ENCODE assay signal across 8 cellular contexts in the genomic region with DNA sequence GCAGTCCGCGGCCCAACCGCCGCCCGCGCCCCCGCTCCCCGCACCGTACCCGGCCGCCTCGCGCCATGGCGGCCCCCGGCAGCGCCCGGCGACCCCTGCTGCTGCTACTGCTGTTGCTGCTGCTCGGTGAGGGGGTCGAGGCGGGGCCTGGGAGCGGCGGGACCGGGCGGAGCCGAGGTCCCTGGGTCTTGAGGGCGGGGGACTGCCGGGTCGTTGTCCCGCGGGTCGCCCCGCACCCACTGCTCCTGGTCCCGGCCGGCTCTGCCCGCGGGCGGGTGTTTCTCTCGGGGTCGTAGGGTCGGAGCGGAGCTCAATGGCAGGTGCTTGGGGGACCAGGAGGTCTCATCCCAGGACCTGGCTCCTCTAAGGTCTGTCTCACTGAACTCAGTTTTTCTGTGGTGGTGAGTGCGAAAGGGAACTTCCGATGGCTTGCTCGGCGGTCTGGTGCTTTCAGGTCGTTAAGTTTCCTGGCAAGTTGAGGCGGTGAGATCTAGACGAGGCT. TPM values are rescaled to one million over a fixed set of nuclear protein-coding genes. Genes with fewer than 3 reads are reported as not detected.
DNase-seq lines count a peak whose midpoint lies in the region; ATAC-seq and TF ChIP-seq lines count a peak whose summit lies in the region.

No MANE protein-coding gene starts in this region.

- H3K27ac ChIP-seq in AG04450 (ENCODE audit: low read depth, low read length) (peak overlapping the region; percentile 21), cingulate gyrus (ENCODE audit: low read depth, low read length) (peak overlapping the region; percentile 69)

- no peaks in the 10 kb centered on the region; the same call in 1 of the 2 replicates for H3K9me3 ChIP-seq in AG04450 (ENCODE audit: control insufficient read depth, insufficient read depth, low read length)

- peak; percentile 35 for ATAC-seq in GM19023 (IDR thresholded peaks at IDR 0.05; ENCODE audit: unreplicated experiment)
- peak; percentile 35 for ATAC-seq in HG03196 (IDR thresholded peaks at IDR 0.05; ENCODE audit: unreplicated experiment)
- ATAC-seq in naive B cell (ENCODE audit: low read depth in 2 of 2), result peak; percentile 60 to 64
- peak; percentile 42 for ATAC-seq in stimulated activated naive CD8-positive, alpha-beta T cell treated with anti-CD3 and anti-CD28 coated beads, Interleukin-15, Interleukin-2, amounts not matched to agents 100 U/mL and 50 U/mL, for 24 hours

- peak overlapping the region; percentile 83 to 99 (median 98) for H3K27ac Mint-ChIP-seq in naive B cell

- DNase-seq in AG04450 (ENCODE audit: low read depth, low spot score) (no peak), naive B cell (peak; percentile 63), SKM-1 treated with dmso at 0.1 percent for 144 hours (lab: John Stamatoyannopoulos, UW; ENCODE audit: unreplicated experiment) (no peak)
- DNase-seq in stimulated activated naive CD8-positive, alpha-beta T cell treated with anti-CD3 and anti-CD28 coated beads, Interleukin-15, Interleukin-2, amounts not matched to agents 100 U/mL and 50 U/mL, for 24 hours, result peak; percentile 54

- TF ChIP-seq CTCF in AG04450 (IDR thresholded peaks at IDR 0.05; ENCODE audit: low read depth, low read length) (no peak), WI38 (IDR thresholded peaks at IDR 0.05; ENCODE audit: low read depth, low read length) (no peak)

- H3K4me3 Mint-ChIP-seq in naive B cell, result peak overlapping the region; percentile 86 to 98 (median 96)

- H3K4me3 ChIP-seq in AG04450 (ENCODE audit: low read depth, low read length) (peak overlapping the region; percentile 88), WI38 (ENCODE audit: low read depth, low read length) (peak overlapping the region; percentile 69)

- peaks cover 27 to 38% (median 29%) of the 10 kb centered on the region in 3 donors for H3K4me1 Mint-ChIP-seq in naive B cell

- peaks cover 9 to 22% (median 13%) of the 10 kb centered on the region in 3 donors for H3K27me3 Mint-ChIP-seq in naive B cell

- CTCF ChIA-PET in AG04450 (lab: Charles Lee), result interaction anchor here (1.0 kb wide), 1 partner anchor 260 kb away, joined by 3 read pairs; no protein-coding TSS in a partner anchor

- POLR2A ChIA-PET in AG04450 (lab: Yijun Ruan, JAX), result interaction anchor here (0.6 to 1.7 kb wide), 6 partner anchors 8 to 113 kb away, joined by 3 to 7 read pairs (median 4); partner anchors contain the start of genes CUL4A and PCID2

- peaks cover 0 to 6% (median 4%) of the 10 kb centered on the region in 7 donors for H3K9me3 Mint-ChIP-seq in naive B cell

- H3K36me3 Mint-ChIP-seq in naive B cell, result peaks cover 5 to 8% of the 10 kb centered on the region in 2 donors

- H3K27me3 ChIP-seq in AG04450 (ENCODE audit: control insufficient read depth, insufficient read depth, low read length), result peaks cover 3% of the 10 kb centered on the region

RNA-seq across cellular contexts. Expression of gene LAMP1, which starts 0.4 kb away (rescaled TPM):
- 229 and 247 TPM in 2 replicates for polyA plus RNA-seq in AG04450 (2011; rRNA removed)
- polyA minus RNA-seq in AG04450 (2011; rRNA and poly(A)+ RNA removed), result 97.0 and 106 TPM in 2 replicates
- 10 to 100 TPM; 18.5 to 24.3 (median 19.9) TPM for polyA plus RNA-seq in naive B cell (ENCODE audit: low read depth in 6 of 6)

Comparison
In these comparisons a context has a peak if more than half of its experiments do, and no peak if none do; other contexts are left out.
1. DNase-seq: peak in naive B cell (single experiment) and stimulated activated naive CD8-positive, alpha-beta T cell treated with anti-CD3 and anti-CD28 coated beads, Interleukin-15, Interleukin-2, amounts not matched to agents 100 U/mL and 50 U/mL, for 24 hours (single experiment); none in AG04450 (single experiment) and SKM-1 treated with dmso at 0.1 percent for 144 hours (single experiment).
2. Peak in every context shown above with its lines, with median percentiles within 50 percentile points of each other: ATAC-seq.